ENCODE assay signal across 22 cellular contexts in genomic region chr12:94970560-94970959, GRCh38.
"Had no signal": no experiment of that assay in that cellular context is flagged by ENCODE, and none has a peak within 500 bp of the region (broad histone marks: within the 10 kb centered on the region; RNA-seq: fewer than 3 reads in every experiment).

No MANE protein-coding gene starts in this region.

- ATAC-seq: HepG2, Panc1, PC-3, Right ventricle myocardium inferior, SK-N-SH treated with all-trans-retinoic acid at 6 μM for 48 hours had no signal

- H3K4me3 ChIP-seq: SJCRH30 had no signal

- H3K27me3 ChIP-seq: SJCRH30 had no signal

- H3K9me3 ChIP-seq: SJCRH30 had no signal

- H3K27ac ChIP-seq: SJCRH30 had no signal

- DNase-seq: IMR-90, Kasumi-1, KG1, MV-4-11, NCI-H1048, NCI-H1105, NCI-H1417, NCI-H1436 treated with DMSO at 0.1 percent for 48 hours, NCI-H1694, NCI-H187 treated with DMSO at 0.1 percent for 48 hours, NCI-H2029 treated with DMSO at 0.1 percent for 48 hours, NCI-H2227 treated with DMSO at 0.1 percent for 48 hours, NCI-H524 treated with DMSO at 0.1 percent for 48 hours, NCI-H69, NCI-H774, PC-3, SHP77 treated with DMSO at 0.1 percent for 48 hours, SJCRH30 had no signal
